In the genomic region with DNA sequence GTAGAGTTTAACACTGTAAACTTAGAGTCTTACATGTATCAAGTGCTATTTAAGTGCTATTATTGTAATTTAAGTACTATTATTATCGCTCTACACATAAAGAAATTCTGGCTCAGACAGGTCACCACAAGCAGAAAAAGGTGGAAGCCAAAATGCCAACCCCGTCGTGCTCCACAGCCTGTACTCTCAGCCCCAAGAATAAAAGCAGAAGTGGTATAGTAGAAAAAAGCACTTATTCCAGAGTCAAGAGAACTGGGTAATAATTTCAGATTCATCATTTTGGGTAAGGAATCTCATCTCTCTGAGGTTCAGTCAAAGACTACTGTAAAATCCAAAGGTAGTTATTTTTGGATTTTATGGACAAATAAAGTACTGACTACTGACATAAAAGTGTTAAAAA, we compare ENCODE assay signal across 8 cellular contexts. TPM values are rescaled to one million over a fixed set of nuclear protein-coding genes. Genes with fewer than 3 reads are reported as not detected.
DNase-seq lines count a peak whose midpoint lies in the region; ATAC-seq and TF ChIP-seq lines count a peak whose summit lies in the region.

No MANE protein-coding gene starts in this region.

- ATAC-seq in GM19395 (IDR thresholded peaks at IDR 0.05; ENCODE audit: unreplicated experiment) = peak; percentile 28

- no peaks in the 10 kb centered on the region for H3K27me3 ChIP-seq in ACC112 (ENCODE audit: insufficient read depth, low read length)

- H3K36me3 ChIP-seq in ACC112 (ENCODE audit: insufficient read depth, low read length) = no peaks in the 10 kb centered on the region

- H3K27ac Mint-ChIP-seq in chondrocyte (ENCODE audit: unreplicated experiment) (peak overlapping the region; percentile 98), neural crest cell (ENCODE audit: unreplicated experiment) (no peak overlapping the region)

- no peak overlapping the region for H3K27ac ChIP-seq in ACC112 (ENCODE audit: low read depth, low read length)

- H3K36me3 Mint-ChIP-seq in chondrocyte (ENCODE audit: low read depth) (no peaks in the 10 kb centered on the region), neural crest cell (ENCODE audit: low read depth) (no peaks in the 10 kb centered on the region)

- H3K79me2 ChIP-seq in ACC112 (ENCODE audit: control insufficient read depth, insufficient read depth, low read length, unreplicated experiment) = peaks cover 54% of the 10 kb centered on the region

- H3K4me3 ChIP-seq in ACC112 (ENCODE audit: low read depth, low read length) = peak overlapping the region; percentile 93

- peak; percentile 96 for DNase-seq in NCI-H2029 treated with DMSO at 0.1 percent for 48 hours (lab: John Stamatoyannopoulos, UW)
- DNase-seq in chondrocyte (ENCODE audit: low spot score) = no peak
- no peak for DNase-seq in neural crest cell (ENCODE audit: low read depth, low spot score)
- DNase-seq in HK-2 (ENCODE audit: unreplicated experiment) = no peak
- no peak for DNase-seq in NCI-H128 (lab: John Stamatoyannopoulos, UW; ENCODE audit: unreplicated experiment)
- no peak for DNase-seq in GM10266 (ENCODE audit: extremely low spot score)

- H3K27me3 Mint-ChIP-seq in chondrocyte (ENCODE audit: low read depth) (peaks cover 8% of the 10 kb centered on the region), neural crest cell (ENCODE audit: low read depth) (peaks cover 15% of the 10 kb centered on the region)

- peaks cover 36% of the 10 kb centered on the region for H3K4me1 Mint-ChIP-seq in chondrocyte (ENCODE audit: low read depth)
- peaks cover 32% of the 10 kb centered on the region for H3K4me1 Mint-ChIP-seq in neural crest cell

- peaks cover 16% of the 10 kb centered on the region for H3K4me1 ChIP-seq in ACC112 (ENCODE audit: control insufficient read depth, insufficient read depth, low read length, unreplicated experiment)

- H3K9me3 Mint-ChIP-seq in chondrocyte (ENCODE audit: low read depth) = no peaks in the 10 kb centered on the region
- H3K9me3 Mint-ChIP-seq in neural crest cell = no peaks in the 10 kb centered on the region

- H2AFZ ChIP-seq in ACC112 (ENCODE audit: low read length, unreplicated experiment) = peak overlapping the region; percentile 95

- no peak for TF ChIP-seq CTCF in chondrocyte (IDR thresholded peaks at IDR 0.05)
- no peak for TF ChIP-seq CTCF in neural crest cell (conservative IDR thresholded peaks at IDR 0.05)
- no peak for TF ChIP-seq CTCF in GM10266 (IDR thresholded peaks at IDR 0.05; ENCODE audit: control insufficient read depth, insufficient read depth, low read depth, missing control alignments)

- peak overlapping the region; percentile 100 for H3K4me3 Mint-ChIP-seq in chondrocyte (ENCODE audit: unreplicated experiment)
- H3K4me3 Mint-ChIP-seq in neural crest cell = peak overlapping the region; percentile 100

RNA-seq across cellular contexts. Expression of gene ZUP1, which starts 0.9 kb away (rescaled TPM):
- 9.3 to 9.9 TPM (median 9.5 TPM) in 3 replicates for total RNA-seq in chondrocyte
- 14.0 and 14.9 TPM in 2 replicates for total RNA-seq in neural crest cell

RNA-seq across cellular contexts. Expression of gene KPNA5, which starts 13.4 kb away (rescaled TPM):
- total RNA-seq in chondrocyte = 8.3 to 11.4 TPM (median 10.0 TPM) in 3 replicates
- 10.8 and 13.3 TPM in 2 replicates for total RNA-seq in neural crest cell

RNA-seq across cellular contexts. Expression of gene RSPH4A, which starts 51.3 kb away (rescaled TPM):
- total RNA-seq in chondrocyte (0.36 TPM in 1 of 3 replicates, not detected in the others), neural crest cell (2.2 and 2.4 TPM in 2 replicates)
